Comparison of ENCODE assay signal across 8 cellular contexts in the genomic region with DNA sequence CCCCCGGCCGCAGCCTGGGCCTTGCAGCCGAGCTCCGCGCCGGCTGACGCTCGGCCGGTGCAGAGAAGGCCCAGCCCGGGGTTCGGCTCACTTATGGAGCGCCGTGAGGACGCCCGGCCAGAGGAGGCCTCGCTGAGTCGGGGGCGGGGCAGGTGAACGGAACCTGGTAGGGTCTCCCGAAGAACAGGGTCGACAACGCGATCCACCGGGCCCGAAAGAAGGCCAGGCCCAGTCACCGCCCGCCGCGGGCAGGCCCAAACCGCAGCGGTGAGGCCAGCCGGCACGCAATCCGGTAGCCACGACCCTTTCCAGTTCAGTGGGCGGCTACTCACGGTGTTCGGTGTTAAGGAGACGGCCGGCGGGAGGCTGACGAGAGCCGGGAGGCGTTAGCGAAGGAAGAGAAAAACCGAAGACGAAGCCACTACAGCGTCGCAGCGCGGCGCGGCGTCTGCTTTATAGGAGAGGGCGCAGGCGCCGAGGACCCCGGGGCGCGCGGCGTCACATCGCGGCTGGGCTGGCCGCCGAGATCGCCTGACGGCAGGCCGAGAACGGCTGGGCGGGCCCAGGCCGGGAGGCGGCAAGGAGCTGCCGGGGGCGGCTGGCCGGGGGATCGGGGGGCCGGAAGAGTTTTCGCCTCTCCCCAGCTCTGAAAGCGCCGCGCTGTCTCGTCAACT. TPM values are rescaled to one million over a fixed set of nuclear protein-coding genes. Genes with fewer than 3 reads are reported as not detected.
DNase-seq lines count a peak whose midpoint lies in the region; ATAC-seq and TF ChIP-seq lines count a peak whose summit lies in the region.

A gene (minus strand): TSS at position 428 of the 674 bp plus-strand sequence. CDS start 2,928 bp downstream, outside the sequence.

- peak; percentile 97 for DNase-seq in AG20443 (ENCODE audit: low spot score)
- DNase-seq in NCI-H460 (ENCODE audit: extremely low read depth, low read depth) = peak; percentile 82
- peak; percentile 96 for DNase-seq in activated CD4-positive, alpha-beta T cell treated with anti-CD3 and anti-CD28 coated beads, Interleukin-2, amount 10 ng/mL, durations not matched to agents 24 days and 14 days
- peak; percentile 87 for DNase-seq in colonic mucosa
- DNase-seq in stimulated activated CD4-positive, alpha-beta T cell treated with anti-CD3 and anti-CD28 coated beads, Interleukin-1b, Interleukin-23, amount 100 ng/mL, for 24 hours (ENCODE audit: low read depth in 4 of 4, low spot score in 1 of 4) = peak; percentile 67 to 78 (median 73)

- peak within 1 kb of the TSS; percentile 97 to 100 for H3K9ac ChIP-seq in colonic mucosa (ENCODE audit: low read depth in 2 of 2, low read length in 2 of 2)

- H3K4me1 Mint-ChIP-seq in activated CD4-positive, alpha-beta T cell treated with anti-CD3 and anti-CD28 coated beads, Interleukin-2, amount 10 ng/mL, durations not matched to agents 24 days and 14 days = peaks cover 21% of the 10 kb centered on the region

- H3K4me3 ChIP-seq in colonic mucosa = peak within 1 kb of the TSS; percentile 93

- no peaks in the 10 kb centered on the region for H3K36me3 ChIP-seq in colonic mucosa

- ATAC-seq in GM19023 (IDR thresholded peaks at IDR 0.05; ENCODE audit: unreplicated experiment) = peak; percentile 77
- ATAC-seq in HG03175 (IDR thresholded peaks at IDR 0.05; ENCODE audit: unreplicated experiment) = peak; percentile 84

- peak within 1 kb of the TSS; percentile 97 for H3K27ac Mint-ChIP-seq in activated CD4-positive, alpha-beta T cell treated with anti-CD3 and anti-CD28 coated beads, Interleukin-2, amount 10 ng/mL, durations not matched to agents 24 days and 14 days

- no peaks in the 10 kb centered on the region for H3K9me3 Mint-ChIP-seq in activated CD4-positive, alpha-beta T cell treated with anti-CD3 and anti-CD28 coated beads, Interleukin-2, amount 10 ng/mL, durations not matched to agents 24 days and 14 days

- H3K27ac ChIP-seq in colonic mucosa (peak within 1 kb of the TSS; percentile 98), layer of hippocampus (ENCODE audit: low read depth, low read length) (peak within 1 kb of the TSS; percentile 98)

- TF ChIP-seq CTCF in colonic mucosa (IDR thresholded peaks at IDR 0.05) = no peak

- H3K27me3 ChIP-seq in colonic mucosa (no peaks in the 10 kb centered on the region), layer of hippocampus (ENCODE audit: control insufficient read depth, insufficient read depth, low read length) (no peaks in the 10 kb centered on the region)

- peaks cover 20% of the 10 kb centered on the region for H3K36me3 Mint-ChIP-seq in activated CD4-positive, alpha-beta T cell treated with anti-CD3 and anti-CD28 coated beads, Interleukin-2, amount 10 ng/mL, durations not matched to agents 24 days and 14 days (ENCODE audit: low read depth)

- H3K4me3 Mint-ChIP-seq in activated CD4-positive, alpha-beta T cell treated with anti-CD3 and anti-CD28 coated beads, Interleukin-2, amount 10 ng/mL, durations not matched to agents 24 days and 14 days = peak within 1 kb of the TSS; percentile 93

- intact Hi-C loops in activated CD4-positive, alpha-beta T cell treated with anti-CD3 and anti-CD28 coated beads, Interleukin-2, amount 10 ng/mL, durations not matched to agents 24 days and 14 days (cut with micrococcal nuclease) = loop anchor here (1.0 to 5.0 kb wide), 5 partner anchors 50 to 1124 kb away; a partner anchor contains a TSS
- intact Hi-C loops in colonic mucosa (cut with DNase I) = no loop called here

- H3K27me3 Mint-ChIP-seq in activated CD4-positive, alpha-beta T cell treated with anti-CD3 and anti-CD28 coated beads, Interleukin-2, amount 10 ng/mL, durations not matched to agents 24 days and 14 days = no peaks in the 10 kb centered on the region

- H3K9me3 ChIP-seq in colonic mucosa = no peaks in the 10 kb centered on the region

- H3K4me1 ChIP-seq in colonic mucosa = peaks cover 3% of the 10 kb centered on the region

RNA-seq across cellular contexts. Expression of the gene that starts here (rescaled TPM):
- total RNA-seq in NCI-H460 (2014; rRNA removed; shearing (Covaris generic)) = 412 and 435 TPM in 2 replicates
- 282 and 326 TPM in 2 replicates for polyA plus RNA-seq in NCI-H460 (2014; cell fraction: nucleus; rRNA removed)
- 266 and 289 TPM in 2 replicates for total RNA-seq in activated CD4-positive, alpha-beta T cell treated with anti-CD3 and anti-CD28 coated beads, Interleukin-2, amount 10 ng/mL, durations not matched to agents 24 days and 14 days
- 100 to 1,000 TPM; 235 to 272 TPM for total RNA-seq in colonic mucosa

Comparison
In these comparisons a context has a peak if more than half of its experiments do, and no peak if none do; other contexts are left out.
1. Peak in every context shown above with its lines: DNase-seq, ATAC-seq, H3K4me3 ChIP-seq and H3K27ac ChIP-seq.